19 cellular contexts compared by ENCODE assay signal in the genomic region with DNA sequence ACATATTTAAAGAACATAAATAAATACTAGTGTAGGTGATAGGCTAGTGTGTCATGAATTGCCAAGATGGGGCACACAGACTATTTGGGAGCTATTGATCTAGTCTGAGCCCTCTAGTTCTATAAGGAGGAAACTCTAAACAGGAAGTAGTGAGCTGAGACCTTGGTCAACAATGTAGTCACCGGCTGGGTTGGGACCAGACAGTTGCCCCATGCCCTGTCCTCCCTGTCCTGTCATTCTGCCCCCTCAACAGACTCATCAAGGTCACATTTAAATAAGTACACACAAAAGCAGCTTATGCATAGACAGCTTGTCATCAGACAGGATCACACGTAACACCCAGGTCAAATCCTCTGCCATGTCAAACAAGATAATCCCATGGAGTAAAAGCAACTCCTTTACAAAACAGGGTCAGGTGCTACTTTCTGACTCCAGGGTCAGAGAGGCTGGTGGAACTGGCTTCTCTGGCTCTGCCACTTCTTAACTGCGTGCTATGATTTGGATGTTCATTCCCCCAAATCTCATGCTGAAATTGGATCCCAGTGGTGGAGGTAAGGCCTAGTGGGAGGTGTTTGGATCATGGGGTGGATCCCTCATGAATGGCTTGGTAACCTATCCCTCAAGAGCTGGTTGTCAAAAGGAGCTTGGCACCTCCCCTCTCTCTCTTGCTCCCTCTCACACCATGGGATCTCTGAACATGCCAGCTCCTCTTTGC.
DNase-seq lines count a peak whose midpoint lies in the region; ATAC-seq and TF ChIP-seq lines count a peak whose summit lies in the region.
"Had no signal": no experiment of that assay in that cellular context is flagged by ENCODE, and none has a peak within 500 bp of the region (broad histone marks: within the 10 kb centered on the region; RNA-seq: fewer than 3 reads in every experiment).

No MANE protein-coding gene starts in this region.

- peaks cover 58% of the 10 kb centered on the region for H4K20me1 ChIP-seq in DND-41 (ENCODE audit: insufficient read depth, low read length)

- H3K27me3 ChIP-seq in DND-41 (ENCODE audit: insufficient read depth, low read length, poor library complexity) = no peaks in the 10 kb centered on the region
- no peaks in the 10 kb centered on the region for H3K27me3 ChIP-seq in naive thymus-derived CD4-positive, alpha-beta T cell (ENCODE audit: control insufficient read depth in 2 of 2, insufficient read depth in 2 of 2, low read length in 2 of 2)
- H3K27me3 ChIP-seq: heart left ventricle, vagina had no signal

- H3K36me3 Mint-ChIP-seq in activated CD4-positive, alpha-beta T cell treated with anti-CD3 and anti-CD28 coated beads, Interleukin-2, amount 10 ng/mL, durations not matched to agents 7 days and 5 days (ENCODE audit: low read depth) = peaks cover 19% of the 10 kb centered on the region
- H3K36me3 Mint-ChIP-seq in naive thymus-derived CD4-positive, alpha-beta T cell = peaks cover 0 to 20% (median 0%) of the 10 kb centered on the region in 5 donors

- peaks cover 26% of the 10 kb centered on the region for H3K36me3 ChIP-seq in DND-41 (ENCODE audit: insufficient read depth, low read length)
- H3K36me3 ChIP-seq in naive thymus-derived CD4-positive, alpha-beta T cell (ENCODE audit: control insufficient read depth in 2 of 3, insufficient read depth in 3 of 3, low read length in 3 of 3) = no peaks in the 10 kb centered on the region
- H3K36me3 ChIP-seq: heart left ventricle, vagina had no signal

- POLR2A ChIA-PET in activated CD4-positive, alpha-beta T cell treated with anti-CD3 and anti-CD28 coated beads, Interleukin-2, amount 10 ng/mL, durations not matched to agents 7 days and 5 days (lab: Charles Lee) = no interaction called here
- POLR2A ChIA-PET in naive thymus-derived CD4-positive, alpha-beta T cell (lab: Charles Lee) = interaction anchor here (0.5 to 1.1 kb wide), 2 partner anchors 13 to 557 kb away, joined by 3 to 4 read pairs; no protein-coding TSS in a partner anchor

- H3K4me1 Mint-ChIP-seq in activated CD4-positive, alpha-beta T cell treated with anti-CD3 and anti-CD28 coated beads, Interleukin-2, amount 10 ng/mL, durations not matched to agents 7 days and 5 days = peaks cover 48% of the 10 kb centered on the region
- peaks cover 23 to 52% (median 32%) of the 10 kb centered on the region in 7 donors for H3K4me1 Mint-ChIP-seq in naive thymus-derived CD4-positive, alpha-beta T cell

- H3K27me3 Mint-ChIP-seq in activated CD4-positive, alpha-beta T cell treated with anti-CD3 and anti-CD28 coated beads, Interleukin-2, amount 10 ng/mL, durations not matched to agents 7 days and 5 days = no peaks in the 10 kb centered on the region
- no peaks in the 10 kb centered on the region for H3K27me3 Mint-ChIP-seq in naive thymus-derived CD4-positive, alpha-beta T cell

- peak overlapping the region; percentile 85 for H3K27ac Mint-ChIP-seq in activated CD4-positive, alpha-beta T cell treated with anti-CD3 and anti-CD28 coated beads, Interleukin-2, amount 10 ng/mL, durations not matched to agents 7 days and 5 days
- no peak overlapping the region for H3K27ac Mint-ChIP-seq in naive thymus-derived CD4-positive, alpha-beta T cell
- H3K27ac Mint-ChIP-seq: endodermal cell had no signal

- ATAC-seq in DND-41 (ENCODE audit: insufficient read depth, low read depth) = no peak
- peak; percentile 71 for ATAC-seq in naive thymus-derived CD4-positive, alpha-beta T cell
- ATAC-seq in activated CD4-positive, CD25-positive, alpha-beta regulatory T cell treated with anti-CD3 and anti-CD28 coated beads, Interleukin-2, amount 50 U/mL, for 24 hours = no peak
- ATAC-seq: heart left ventricle, T-cell had no signal

- DNase-seq in activated CD4-positive, alpha-beta T cell treated with anti-CD3 and anti-CD28 coated beads, Interleukin-2, amount 10 ng/mL, durations not matched to agents 7 days and 5 days = no peak
- no peak for DNase-seq in activated CD4-positive, alpha-beta T cell treated with anti-CD3 and anti-CD28 coated beads for 4 hours
- DNase-seq in DND-41 (no peak), NCI-H82 (lab: John Stamatoyannopoulos, UW) (peak; percentile 93), hippocampal formation (lab: John Stamatoyannopoulos, UW) (no peak), cardiac septum (ENCODE audit: low spot score) (no peak)
- DNase-seq in naive thymus-derived CD4-positive, alpha-beta T cell = no peak
- DNase-seq: EL, endodermal cell, heart left ventricle, KBM-7, NCI-H1092, NCI-H2081, occipital lobe, Right ventricle myocardium superior, substantia nigra, T-cell had no signal

- H2AFZ ChIP-seq in DND-41 (ENCODE audit: low read depth, low read length) = no peak overlapping the region

- intact Hi-C loops in naive thymus-derived CD4-positive, alpha-beta T cell (cut with micrococcal nuclease) = no loop called here
- intact Hi-C loops in cardiac septum (cut with DNase I) = no loop called here

- peaks cover 10% of the 10 kb centered on the region for H3K9me3 Mint-ChIP-seq in activated CD4-positive, alpha-beta T cell treated with anti-CD3 and anti-CD28 coated beads, Interleukin-2, amount 10 ng/mL, durations not matched to agents 7 days and 5 days
- H3K9me3 Mint-ChIP-seq in naive thymus-derived CD4-positive, alpha-beta T cell = peaks cover 0 to 10% (median 0%) of the 10 kb centered on the region in 11 donors
- H3K9me3 Mint-ChIP-seq: endodermal cell had no signal

- H3K9ac ChIP-seq in DND-41 (ENCODE audit: low read depth, low read length) = no peak overlapping the region

- CTCF ChIA-PET in activated CD4-positive, alpha-beta T cell treated with anti-CD3 and anti-CD28 coated beads, Interleukin-2, amount 10 ng/mL, durations not matched to agents 7 days and 5 days (lab: Charles Lee) = interaction anchor here (1.1 to 1.3 kb wide), 4 partner anchors 8 to 30 kb away, joined by 3 to 4 read pairs (median 4); no protein-coding TSS in a partner anchor
- CTCF ChIA-PET in naive thymus-derived CD4-positive, alpha-beta T cell (lab: Charles Lee) = interaction anchor here (0.6 to 1.2 kb wide), 2 partner anchors 384 to 508 kb away, joined by 3 read pairs; no protein-coding TSS in a partner anchor

- TF ChIP-seq CTCF in DND-41 (IDR thresholded peaks at IDR 0.05; ENCODE audit: borderline replicate concordance, extremely low read depth, low read length, poor library complexity, severe bottlenecking) = no peak

- H3K27ac ChIP-seq in DND-41 (ENCODE audit: low read length) = peak overlapping the region; percentile 22
- no peak overlapping the region for H3K27ac ChIP-seq in naive thymus-derived CD4-positive, alpha-beta T cell (ENCODE audit: low read depth, low read length)
- H3K27ac ChIP-seq: heart left ventricle, vagina had no signal

- peaks cover 5% of the 10 kb centered on the region for H3K9me3 ChIP-seq in DND-41 (ENCODE audit: insufficient read depth, low read length, severe bottlenecking)
- H3K9me3 ChIP-seq in naive thymus-derived CD4-positive, alpha-beta T cell (ENCODE audit: control insufficient read depth in 2 of 3, low read length in 3 of 3) = no peaks in the 10 kb centered on the region
- H3K9me3 ChIP-seq: heart left ventricle, vagina had no signal

- H3K4me3 ChIP-seq in DND-41 (ENCODE audit: low read depth in 1 of 2, low read length in 2 of 2) = no peak overlapping the region
- H3K4me3 ChIP-seq in naive thymus-derived CD4-positive, alpha-beta T cell (ENCODE audit: low read length) = no peak overlapping the region
- H3K4me3 ChIP-seq: heart left ventricle, vagina had no signal

- no peak overlapping the region for H3K4me3 Mint-ChIP-seq in activated CD4-positive, alpha-beta T cell treated with anti-CD3 and anti-CD28 coated beads, Interleukin-2, amount 10 ng/mL, durations not matched to agents 7 days and 5 days
- H3K4me3 Mint-ChIP-seq in naive thymus-derived CD4-positive, alpha-beta T cell = peak overlapping the region in 1 of 10 donors; percentile 16
- H3K4me3 Mint-ChIP-seq: endodermal cell had no signal

- H3K79me2 ChIP-seq in DND-41 (ENCODE audit: insufficient read depth, low read length) = peaks cover 97% of the 10 kb centered on the region

- H3K4me1 ChIP-seq in DND-41 (ENCODE audit: insufficient read depth, low read length) = peaks cover 31% of the 10 kb centered on the region
- H3K4me1 ChIP-seq in naive thymus-derived CD4-positive, alpha-beta T cell (ENCODE audit: control insufficient read depth in 2 of 2, insufficient read depth in 2 of 2, low read length in 2 of 2) = peaks cover 15 to 42% of the 10 kb centered on the region in 2 donors

- no peak overlapping the region for H3K4me2 ChIP-seq in DND-41 (ENCODE audit: insufficient read depth, low read length)
